In the genomic region with DNA sequence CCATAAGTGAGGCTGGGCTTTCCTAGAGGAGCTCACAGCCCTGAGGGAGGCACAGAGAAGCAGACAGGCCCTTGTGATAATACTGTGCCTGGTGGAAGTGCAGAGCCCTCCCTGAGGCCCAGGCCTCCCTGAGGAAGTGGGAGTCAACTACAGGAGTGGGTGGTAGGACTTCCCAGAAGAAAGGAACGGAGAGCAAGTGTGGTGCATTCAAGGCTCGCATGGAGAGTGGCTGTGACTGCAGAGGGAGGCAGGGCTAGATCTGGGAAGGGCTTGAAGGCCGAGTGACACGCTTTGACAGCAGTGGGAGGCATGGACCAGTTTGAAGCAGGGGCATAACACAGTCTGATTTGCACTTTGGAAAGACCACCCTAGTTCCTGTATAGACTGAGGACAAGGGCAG, we compare ENCODE assay signal across 22 cellular contexts. TPM values are rescaled to one million over a fixed set of nuclear protein-coding genes. Genes with fewer than 3 reads are reported as not detected.
DNase-seq lines count a peak whose midpoint lies in the region; ATAC-seq, FAIRE-seq and TF ChIP-seq lines count a peak whose summit lies in the region.
"Had no signal": no experiment of that assay in that cellular context is flagged by ENCODE, and none has a peak within 500 bp of the region (broad histone marks: within the 10 kb centered on the region; RNA-seq: fewer than 3 reads in every experiment).

No MANE protein-coding gene starts in this region.

- no peaks in the 10 kb centered on the region for H3K27me3 ChIP-seq in bronchial epithelial cell (ENCODE audit: control insufficient read depth, insufficient read depth, low read length)
- H3K27me3 ChIP-seq in neural progenitor cell, result no peaks in the 10 kb centered on the region
- no peaks in the 10 kb centered on the region for H3K27me3 ChIP-seq in sigmoid colon

- no peaks in the 10 kb centered on the region for H3K36me3 Mint-ChIP-seq in activated CD4-positive, alpha-beta T cell treated with anti-CD3 and anti-CD28 coated beads, Interleukin-2, amount 10 ng/mL, durations not matched to agents 7 days and 5 days (ENCODE audit: low read depth)
- H3K36me3 Mint-ChIP-seq in neural progenitor cell, result no peaks in the 10 kb centered on the region
- H3K36me3 Mint-ChIP-seq: CD8-positive, alpha-beta memory T cell had no signal

- intact Hi-C loops in sigmoid colon (cut with DNase I), result no loop called here

- 85 to 88% methylated on average over 4 of the region's 4 CpGs for WGBS in sigmoid colon, 2 donors

- H3K9me3 Mint-ChIP-seq in activated CD4-positive, alpha-beta T cell treated with anti-CD3 and anti-CD28 coated beads, Interleukin-2, amount 10 ng/mL, durations not matched to agents 7 days and 5 days, result no peaks in the 10 kb centered on the region
- H3K9me3 Mint-ChIP-seq in neural progenitor cell, result no peaks in the 10 kb centered on the region
- H3K9me3 Mint-ChIP-seq: CD8-positive, alpha-beta memory T cell; H9 had no signal

- FAIRE-seq in bronchial epithelial cell (lab: Jason Lieb, UNC), result peak; percentile 75
- FAIRE-seq: D721Med, HTR-8/SVneo had no signal

- H3K4me3 ChIP-seq in bronchial epithelial cell (ENCODE audit: low read depth, low read length) (no peak overlapping the region), neural progenitor cell (no peak overlapping the region), sigmoid colon (no peak overlapping the region)

- H3K27ac ChIP-seq in neural progenitor cell (no peak overlapping the region), sigmoid colon (no peak overlapping the region)
- H3K27ac ChIP-seq: HL-60 had no signal

- no peaks in the 10 kb centered on the region for H3K79me2 ChIP-seq in neural progenitor cell (ENCODE audit: low read depth)

- TF ChIP-seq POLR2A in sigmoid colon (IDR thresholded peaks at IDR 0.05), result no peak

- no peak overlapping the region for H3K4me2 ChIP-seq in neural progenitor cell

- H3K9me3 ChIP-seq in neural progenitor cell (ENCODE audit: low read depth), result no peaks in the 10 kb centered on the region
- no peaks in the 10 kb centered on the region for H3K9me3 ChIP-seq in sigmoid colon

- no peaks in the 10 kb centered on the region for H4K20me1 ChIP-seq in neural progenitor cell (ENCODE audit: low read depth)

- H3F3A ChIP-seq in neural progenitor cell (ENCODE audit: low read depth), result no peaks in the 10 kb centered on the region

- no peak overlapping the region for H3K9ac ChIP-seq in neural progenitor cell

- CTCF ChIA-PET in activated CD4-positive, alpha-beta T cell treated with anti-CD3 and anti-CD28 coated beads, Interleukin-2, amount 10 ng/mL, durations not matched to agents 7 days and 5 days (lab: Charles Lee), result interaction anchor here (2.6 kb wide), 1 partner anchor 9 kb away, joined by 13 read pairs; no protein-coding TSS in a partner anchor

- H3K27me3 Mint-ChIP-seq in activated CD4-positive, alpha-beta T cell treated with anti-CD3 and anti-CD28 coated beads, Interleukin-2, amount 10 ng/mL, durations not matched to agents 7 days and 5 days, result peaks cover 2% of the 10 kb centered on the region
- peaks cover 3% of the 10 kb centered on the region for H3K27me3 Mint-ChIP-seq in neural progenitor cell (ENCODE audit: insufficient read depth, low read depth)
- H3K27me3 Mint-ChIP-seq: CD8-positive, alpha-beta memory T cell had no signal

- POLR2A ChIA-PET in activated CD4-positive, alpha-beta T cell treated with anti-CD3 and anti-CD28 coated beads, Interleukin-2, amount 10 ng/mL, durations not matched to agents 7 days and 5 days (lab: Charles Lee), result no interaction called here

- DNase-seq in activated CD4-positive, alpha-beta T cell treated with anti-CD3 and anti-CD28 coated beads, Interleukin-2, amount 10 ng/mL, durations not matched to agents 7 days and 5 days, result no peak
- DNase-seq in activated CD4-positive, alpha-beta T cell treated with anti-CD3 and anti-CD28 coated beads, Interleukin-2, amount 50 U/mL, for 48 hours, result no peak
- peak; percentile 21 for DNase-seq in CD1c-positive myeloid dendritic cell (ENCODE audit: extremely low spot score)
- no peak for DNase-seq in bronchial epithelial cell (ENCODE audit: low read depth)
- no peak for DNase-seq in neural progenitor cell (ENCODE audit: low spot score)
- DNase-seq in sigmoid colon, result no peak
- DNase-seq: 8988T; CD8-positive, alpha-beta memory T cell; DMS79; H9; MV-4-11; NCI-H1417; NCI-H2029; NCI-H2171; NCI-H446; NK-92 treated with Interleukin-12 subunit alpha and Interleukin-12 subunit beta, amount 100 ng/mL, for 24 hours; SHP77 had no signal

- H3K27ac Mint-ChIP-seq in activated CD4-positive, alpha-beta T cell treated with anti-CD3 and anti-CD28 coated beads, Interleukin-2, amount 10 ng/mL, durations not matched to agents 7 days and 5 days, result peak overlapping the region; percentile 14
- peak overlapping the region; percentile 67 for H3K27ac Mint-ChIP-seq in neural progenitor cell
- H3K27ac Mint-ChIP-seq: CD8-positive, alpha-beta memory T cell; H9 had no signal

- H3K36me3 ChIP-seq in bronchial epithelial cell (ENCODE audit: control insufficient read depth, insufficient read depth, low read length), result no peaks in the 10 kb centered on the region
- H3K36me3 ChIP-seq in neural progenitor cell, result no peaks in the 10 kb centered on the region
- no peaks in the 10 kb centered on the region for H3K36me3 ChIP-seq in sigmoid colon

- no peak for TF ChIP-seq CTCF in bronchial epithelial cell (IDR thresholded peaks at IDR 0.05; ENCODE audit: insufficient read depth, low read length, severe bottlenecking)
- no peak for TF ChIP-seq CTCF in neural progenitor cell (IDR thresholded peaks at IDR 0.05)
- no peak for TF ChIP-seq CTCF in sigmoid colon (IDR thresholded peaks at IDR 0.05)

- TF ChIP-seq EP300 in sigmoid colon (IDR thresholded peaks at IDR 0.05), result no peak

- no peak overlapping the region for H3K4me3 Mint-ChIP-seq in activated CD4-positive, alpha-beta T cell treated with anti-CD3 and anti-CD28 coated beads, Interleukin-2, amount 10 ng/mL, durations not matched to agents 7 days and 5 days
- peak overlapping the region; percentile 20 for H3K4me3 Mint-ChIP-seq in neural progenitor cell
- H3K4me3 Mint-ChIP-seq: H9 had no signal

- no peak overlapping the region for H2AFZ ChIP-seq in neural progenitor cell (replicated peaks)

- H3K4me1 ChIP-seq in neural progenitor cell, result no peaks in the 10 kb centered on the region
- no peaks in the 10 kb centered on the region for H3K4me1 ChIP-seq in sigmoid colon

- H3K4me1 Mint-ChIP-seq in activated CD4-positive, alpha-beta T cell treated with anti-CD3 and anti-CD28 coated beads, Interleukin-2, amount 10 ng/mL, durations not matched to agents 7 days and 5 days, result no peaks in the 10 kb centered on the region
- no peaks in the 10 kb centered on the region for H3K4me1 Mint-ChIP-seq in neural progenitor cell
- H3K4me1 Mint-ChIP-seq: CD8-positive, alpha-beta memory T cell had no signal

- ATAC-seq in GM18519 (IDR thresholded peaks at IDR 0.05; ENCODE audit: low FRiP score, unreplicated experiment), result no peak
- ATAC-seq in activated CD4-positive, CD25-positive, alpha-beta regulatory T cell treated with anti-CD3 and anti-CD28 coated beads, Interleukin-2, amount 50 U/mL, for 24 hours, result no peak

RNA-seq across cellular contexts. Expression of gene AZIN2, which starts 37.3 kb away (rescaled TPM):
- total RNA-seq in activated CD4-positive, alpha-beta T cell treated with anti-CD3 and anti-CD28 coated beads, Interleukin-2, amount 10 ng/mL, durations not matched to agents 7 days and 5 days, result 1 to 10 TPM; 4.1 to 5.5 TPM
- total RNA-seq in bronchial epithelial cell (1.3 and 1.5 TPM in 2 replicates), neural progenitor cell (ENCODE audit: low replicate concordance) (1.3 and 5.8 TPM in 2 replicates), sigmoid colon (1 to 10 TPM; 1.1 to 2.5 (median 1.5) TPM)
- polyA plus RNA-seq in sigmoid colon, result 10 to 100 TPM in 2 of 3 donors, 1 to 10 TPM in 1; 3.6 to 30.9 (median 14.8) TPM
